1 cellular context compared by ENCODE assay signal in the genomic region with DNA sequence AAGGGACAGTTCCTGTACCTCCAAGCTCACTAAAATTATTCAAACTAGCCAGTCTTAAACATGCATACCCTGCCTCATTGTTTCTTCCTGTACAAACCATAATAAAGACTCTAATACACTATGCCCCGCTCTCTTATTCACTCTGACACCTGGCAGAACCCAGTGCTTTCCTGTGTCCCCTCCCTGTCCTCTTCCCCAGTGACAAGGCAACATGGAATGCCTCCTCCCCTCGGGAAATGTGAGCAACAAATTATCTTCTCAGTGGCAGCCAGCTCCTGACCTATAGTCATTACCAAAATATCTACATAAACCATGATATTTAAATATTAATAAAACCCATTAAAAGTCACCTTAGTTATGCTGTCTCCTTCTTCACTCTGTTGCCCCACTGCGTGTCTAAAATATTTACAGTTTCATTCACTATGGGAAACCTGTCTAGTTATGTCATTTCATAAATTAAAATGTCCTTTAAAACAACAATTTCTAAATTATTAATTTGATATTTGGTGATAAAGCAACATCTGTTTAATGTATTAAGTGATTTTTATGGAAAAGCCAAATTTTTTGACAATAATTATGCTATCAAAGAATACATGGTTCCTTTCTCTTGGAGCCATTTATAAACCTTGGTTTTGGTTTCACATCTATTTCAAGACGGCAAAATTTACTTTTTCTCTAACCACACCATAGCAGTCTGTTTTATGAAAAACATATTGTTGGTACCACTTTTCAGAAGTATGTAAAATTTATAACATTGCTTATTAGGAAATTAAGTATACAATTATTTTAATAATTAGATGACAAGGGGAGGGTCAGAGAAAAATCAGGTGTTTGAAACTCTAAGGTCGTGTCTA.
TF ChIP-seq lines count a peak whose summit lies in the region.

No MANE protein-coding gene starts in this region.

TF ChIP-seq in WTC11, 78 proteins besides CTCF, POLR2A, EP300 and RAD21 (continued from another document):
- TF ChIP-seq FOXP1 (CRISPR knock-in tag; IDR thresholded peaks at IDR 0.05; ENCODE audit: borderline replicate concordance), result no peak
- no peak for TF ChIP-seq EMX1 (CRISPR knock-in tag; IDR thresholded peaks at IDR 0.05)
- no peak for TF ChIP-seq ZNF532 (CRISPR knock-in tag; IDR thresholded peaks at IDR 0.05; ENCODE audit: borderline replicate concordance)
- no peak for TF ChIP-seq OVOL2 (CRISPR knock-in tag; IDR thresholded peaks at IDR 0.05; ENCODE audit: borderline replicate concordance)
- TF ChIP-seq JAZF1 (CRISPR knock-in tag; IDR thresholded peaks at IDR 0.05), result no peak
- TF ChIP-seq ZNF396 (CRISPR knock-in tag; IDR thresholded peaks at IDR 0.05; ENCODE audit: borderline replicate concordance), result no peak
- TF ChIP-seq SOX15 (CRISPR knock-in tag; IDR thresholded peaks at IDR 0.05), result no peak
- no peak for TF ChIP-seq ZNF423 (CRISPR knock-in tag; IDR thresholded peaks at IDR 0.05)
- TF ChIP-seq, protein P1, sequence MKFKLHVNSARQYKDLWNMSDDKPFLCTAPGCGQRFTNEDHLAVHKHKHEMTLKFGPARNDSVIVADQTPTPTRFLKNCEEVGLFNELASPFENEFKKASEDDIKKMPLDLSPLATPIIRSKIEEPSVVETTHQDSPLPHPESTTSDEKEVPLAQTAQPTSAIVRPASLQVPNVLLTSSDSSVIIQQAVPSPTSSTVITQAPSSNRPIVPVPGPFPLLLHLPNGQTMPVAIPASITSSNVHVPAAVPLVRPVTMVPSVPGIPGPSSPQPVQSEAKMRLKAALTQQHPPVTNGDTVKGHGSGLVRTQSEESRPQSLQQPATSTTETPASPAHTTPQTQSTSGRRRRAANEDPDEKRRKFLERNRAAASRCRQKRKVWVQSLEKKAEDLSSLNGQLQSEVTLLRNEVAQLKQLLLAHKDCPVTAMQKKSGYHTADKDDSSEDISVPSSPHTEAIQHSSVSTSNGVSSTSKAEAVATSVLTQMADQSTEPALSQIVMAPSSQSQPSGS (CRISPR knock-in tag; IDR thresholded peaks at IDR 0.05; ENCODE audit: borderline replicate concordance, low read depth), result no peak
- TF ChIP-seq TEAD1 (CRISPR knock-in tag; IDR thresholded peaks at IDR 0.05), result no peak
- TF ChIP-seq GABPB1 (CRISPR knock-in tag; IDR thresholded peaks at IDR 0.05), result no peak
- no peak for TF ChIP-seq GTF2I (CRISPR knock-in tag; conservative IDR thresholded peaks at IDR 0.05)
- TF ChIP-seq PRDM15 (CRISPR knock-in tag; IDR thresholded peaks at IDR 0.05), result no peak
